18 cellular contexts compared by ENCODE assay signal in the genomic region with DNA sequence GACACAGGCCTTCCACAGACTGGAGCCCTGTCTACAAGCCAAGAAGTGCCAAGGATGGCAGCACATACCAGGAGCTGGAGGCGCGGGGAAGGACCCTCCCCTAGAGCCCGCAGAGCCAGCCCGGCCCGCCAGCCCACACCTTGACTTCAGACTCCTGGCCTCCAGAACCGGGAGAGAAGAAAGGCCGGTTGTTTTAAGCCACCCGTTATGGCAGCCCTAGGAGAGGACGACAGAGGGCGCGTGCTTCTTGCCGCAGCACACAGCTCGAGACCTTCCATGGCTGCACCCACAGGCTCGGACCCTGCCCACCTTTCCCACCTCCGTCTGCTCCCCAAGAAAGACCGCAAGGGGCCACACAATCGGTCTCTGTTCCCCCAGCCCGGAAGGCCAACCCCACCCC.
"Had no signal": no experiment of that assay in that cellular context is flagged by ENCODE, and none has a peak within 500 bp of the region (broad histone marks: within the 10 kb centered on the region; RNA-seq: fewer than 3 reads in every experiment).

No MANE protein-coding gene starts in this region.

- H3K27ac Mint-ChIP-seq: activated naive CD8-positive, alpha-beta T cell treated with anti-CD3 and anti-CD28 coated beads for 36 hours; activated T-cell treated with anti-CD3 and anti-CD28 coated beads, Interleukin-2, amount 50 U/mL, for 72 hours had no signal

- H3K4me3 Mint-ChIP-seq: activated naive CD8-positive, alpha-beta T cell treated with anti-CD3 and anti-CD28 coated beads for 36 hours; activated T-cell treated with anti-CD3 and anti-CD28 coated beads, Interleukin-2, amount 50 U/mL, for 72 hours; neural progenitor cell had no signal

- DNase-seq: activated CD4-positive, alpha-beta T cell treated with anti-CD3 and anti-CD28 coated beads, Interleukin-2, amount 50 U/mL, for 48 hours; activated CD4-positive, CD25-positive, alpha-beta regulatory T cell treated with anti-CD3 and anti-CD28 coated beads, Interleukin-2, amount 50 U/mL, for 72 hours; activated gamma-delta T cell treated with Interleukin-2 at 50 U/mL for 16 hours; activated naive CD8-positive, alpha-beta T cell treated with anti-CD3 and anti-CD28 coated beads for 36 hours; activated T-cell treated with anti-CD3 and anti-CD28 coated beads, Interleukin-2, amount 50 U/mL, for 72 hours; body of pancreas; central memory CD4-positive, alpha-beta T cell; cortex of kidney; effector CD8-positive, alpha-beta T cell; foreskin melanocyte; lower lobe of right lung; midbrain; stimulated activated CD4-positive, alpha-beta T cell treated with anti-CD3 and anti-CD28 coated beads, Interleukin-12 subunit alpha, Interleukin-12 subunit beta, amount 100 ng/mL, for 4 hours; stimulated activated CD4-positive, alpha-beta T cell treated with anti-CD3 and anti-CD28 coated beads, Interleukin-2, amount 100 ng/mL, for 24 hours; T-helper 9 cell; thyroid gland; uterus had no signal

- H3K27me3 Mint-ChIP-seq: activated naive CD8-positive, alpha-beta T cell treated with anti-CD3 and anti-CD28 coated beads for 36 hours had no signal

- ATAC-seq: activated T-cell treated with anti-CD3 and anti-CD28 coated beads, Interleukin-2, amount 50 U/mL, for 72 hours; body of pancreas had no signal

- H3K9me3 Mint-ChIP-seq: activated naive CD8-positive, alpha-beta T cell treated with anti-CD3 and anti-CD28 coated beads for 36 hours; activated T-cell treated with anti-CD3 and anti-CD28 coated beads, Interleukin-2, amount 50 U/mL, for 72 hours; neural progenitor cell had no signal
